1 cellular context compared by ENCODE assay signal in the genomic region with DNA sequence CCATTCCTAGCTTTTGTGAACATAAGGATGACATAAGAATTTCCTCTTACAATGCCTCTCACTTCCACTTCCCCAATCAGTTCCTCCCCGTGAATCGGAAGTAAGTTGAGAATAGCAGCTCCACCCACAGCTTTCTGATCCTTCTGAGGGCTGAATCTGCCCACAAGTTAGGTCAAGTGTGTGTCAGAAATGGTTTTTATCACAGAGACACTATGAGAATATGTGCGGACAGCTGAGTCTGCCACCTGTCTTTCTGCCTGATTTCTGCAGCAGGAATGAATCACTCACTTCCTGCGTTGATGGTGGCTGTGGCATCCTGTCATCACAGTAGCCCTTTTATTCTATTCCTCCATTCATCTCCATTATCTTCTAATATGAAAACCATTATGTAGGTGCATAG.
TF ChIP-seq lines count a peak whose summit lies in the region.

No MANE protein-coding gene starts in this region.

TF ChIP-seq in HepG2, 621 proteins besides CTCF, POLR2A, EP300 and RAD21 (continued from another document):
- TF ChIP-seq FOXC1 (CRISPR knock-in tag; IDR thresholded peaks at IDR 0.05; ENCODE audit: borderline replicate concordance) (no peak), HNRNPH1 (optimal IDR thresholded peaks at IDR 0.05; ENCODE audit: low read depth, low read length) (no peak), SNAI1 (CRISPR knock-in tag; IDR thresholded peaks at IDR 0.05; ENCODE audit: borderline replicate concordance) (no peak), ZNF577 (CRISPR knock-in tag; IDR thresholded peaks at IDR 0.05; ENCODE audit: borderline replicate concordance, low read depth) (no peak), ZFP36 (IDR thresholded peaks at IDR 0.05; ENCODE audit: borderline replicate concordance, low read depth, low read length, partially characterized antibody) (no peak), ETV5 (CRISPR knock-in tag; IDR thresholded peaks at IDR 0.05; ENCODE audit: borderline replicate concordance) (0 out of 2 replicates have a peak, but pooled peaks have one; percentile 15), SPEN (CRISPR knock-in tag; IDR thresholded peaks at IDR 0.05; ENCODE audit: low read depth) (no peak), YEATS4 (CRISPR knock-in tag; IDR thresholded peaks at IDR 0.05; ENCODE audit: borderline replicate concordance) (no peak)
- TF ChIP-seq, protein P1, sequence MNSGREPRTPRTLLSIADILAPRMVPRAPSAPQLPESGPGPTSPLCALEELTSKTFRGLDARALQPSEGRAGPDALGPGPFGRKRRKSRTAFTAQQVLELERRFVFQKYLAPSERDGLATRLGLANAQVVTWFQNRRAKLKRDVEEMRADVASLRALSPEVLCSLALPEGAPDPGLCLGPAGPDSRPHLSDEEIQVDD (CRISPR knock-in tag; IDR thresholded peaks at IDR 0.05; ENCODE audit: borderline replicate concordance): no peak
- TF ChIP-seq, protein P2, sequence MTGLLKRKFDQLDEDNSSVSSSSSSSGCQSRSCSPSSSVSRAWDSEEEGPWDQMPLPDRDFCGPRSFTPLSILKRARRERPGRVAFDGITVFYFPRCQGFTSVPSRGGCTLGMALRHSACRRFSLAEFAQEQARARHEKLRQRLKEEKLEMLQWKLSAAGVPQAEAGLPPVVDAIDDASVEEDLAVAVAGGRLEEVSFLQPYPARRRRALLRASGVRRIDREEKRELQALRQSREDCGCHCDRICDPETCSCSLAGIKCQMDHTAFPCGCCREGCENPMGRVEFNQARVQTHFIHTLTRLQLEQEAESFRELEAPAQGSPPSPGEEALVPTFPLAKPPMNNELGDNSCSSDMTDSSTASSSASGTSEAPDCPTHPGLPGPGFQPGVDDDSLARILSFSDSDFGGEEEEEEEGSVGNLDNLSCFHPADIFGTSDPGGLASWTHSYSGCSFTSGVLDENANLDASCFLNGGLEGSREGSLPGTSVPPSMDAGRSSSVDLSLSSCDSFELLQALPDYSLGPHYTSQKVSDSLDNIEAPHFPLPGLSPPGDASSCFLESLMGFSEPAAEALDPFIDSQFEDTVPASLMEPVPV (CRISPR knock-in tag; IDR thresholded peaks at IDR 0.05): no peak
- TF ChIP-seq, protein P3, sequence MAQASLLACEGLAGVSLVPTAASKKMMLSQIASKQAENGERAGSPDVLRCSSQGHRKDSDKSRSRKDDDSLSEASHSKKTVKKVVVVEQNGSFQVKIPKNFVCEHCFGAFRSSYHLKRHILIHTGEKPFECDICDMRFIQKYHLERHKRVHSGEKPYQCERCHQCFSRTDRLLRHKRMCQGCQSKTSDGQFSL (CRISPR knock-in tag; IDR thresholded peaks at IDR 0.05): no peak
- TF ChIP-seq, protein P4, sequence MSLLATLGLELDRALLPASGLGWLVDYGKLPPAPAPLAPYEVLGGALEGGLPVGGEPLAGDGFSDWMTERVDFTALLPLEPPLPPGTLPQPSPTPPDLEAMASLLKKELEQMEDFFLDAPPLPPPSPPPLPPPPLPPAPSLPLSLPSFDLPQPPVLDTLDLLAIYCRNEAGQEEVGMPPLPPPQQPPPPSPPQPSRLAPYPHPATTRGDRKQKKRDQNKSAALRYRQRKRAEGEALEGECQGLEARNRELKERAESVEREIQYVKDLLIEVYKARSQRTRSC (CRISPR knock-in tag; IDR thresholded peaks at IDR 0.05; ENCODE audit: low read depth): no peak
- TF ChIP-seq, protein P5, sequence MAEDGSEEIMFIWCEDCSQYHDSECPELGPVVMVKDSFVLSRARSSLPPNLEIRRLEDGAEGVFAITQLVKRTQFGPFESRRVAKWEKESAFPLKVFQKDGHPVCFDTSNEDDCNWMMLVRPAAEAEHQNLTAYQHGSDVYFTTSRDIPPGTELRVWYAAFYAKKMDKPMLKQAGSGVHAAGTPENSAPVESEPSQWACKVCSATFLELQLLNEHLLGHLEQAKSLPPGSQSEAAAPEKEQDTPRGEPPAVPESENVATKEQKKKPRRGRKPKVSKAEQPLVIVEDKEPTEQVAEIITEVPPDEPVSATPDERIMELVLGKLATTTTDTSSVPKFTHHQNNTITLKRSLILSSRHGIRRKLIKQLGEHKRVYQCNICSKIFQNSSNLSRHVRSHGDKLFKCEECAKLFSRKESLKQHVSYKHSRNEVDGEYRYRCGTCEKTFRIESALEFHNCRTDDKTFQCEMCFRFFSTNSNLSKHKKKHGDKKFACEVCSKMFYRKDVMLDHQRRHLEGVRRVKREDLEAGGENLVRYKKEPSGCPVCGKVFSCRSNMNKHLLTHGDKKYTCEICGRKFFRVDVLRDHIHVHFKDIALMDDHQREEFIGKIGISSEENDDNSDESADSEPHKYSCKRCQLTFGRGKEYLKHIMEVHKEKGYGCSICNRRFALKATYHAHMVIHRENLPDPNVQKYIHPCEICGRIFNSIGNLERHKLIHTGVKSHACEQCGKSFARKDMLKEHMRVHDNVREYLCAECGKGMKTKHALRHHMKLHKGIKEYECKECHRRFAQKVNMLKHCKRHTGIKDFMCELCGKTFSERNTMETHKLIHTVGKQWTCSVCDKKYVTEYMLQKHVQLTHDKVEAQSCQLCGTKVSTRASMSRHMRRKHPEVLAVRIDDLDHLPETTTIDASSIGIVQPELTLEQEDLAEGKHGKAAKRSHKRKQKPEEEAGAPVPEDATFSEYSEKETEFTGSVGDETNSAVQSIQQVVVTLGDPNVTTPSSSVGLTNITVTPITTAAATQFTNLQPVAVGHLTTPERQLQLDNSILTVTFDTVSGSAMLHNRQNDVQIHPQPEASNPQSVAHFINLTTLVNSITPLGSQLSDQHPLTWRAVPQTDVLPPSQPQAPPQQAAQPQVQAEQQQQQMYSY (CRISPR knock-in tag; IDR thresholded peaks at IDR 0.05): no peak
- TF ChIP-seq, protein P6, sequence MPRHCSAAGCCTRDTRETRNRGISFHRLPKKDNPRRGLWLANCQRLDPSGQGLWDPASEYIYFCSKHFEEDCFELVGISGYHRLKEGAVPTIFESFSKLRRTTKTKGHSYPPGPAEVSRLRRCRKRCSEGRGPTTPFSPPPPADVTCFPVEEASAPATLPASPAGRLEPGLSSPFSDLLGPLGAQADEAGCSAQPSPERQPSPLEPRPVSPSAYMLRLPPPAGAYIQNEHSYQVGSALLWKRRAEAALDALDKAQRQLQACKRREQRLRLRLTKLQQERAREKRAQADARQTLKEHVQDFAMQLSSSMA (CRISPR knock-in tag; IDR thresholded peaks at IDR 0.05): no peak
